8 cellular contexts compared by ENCODE assay signal in genomic region chr1:63674238-63674864, GRCh38.
DNase-seq lines count a peak whose midpoint lies in the region; ATAC-seq, FAIRE-seq and TF ChIP-seq lines count a peak whose summit lies in the region.
"Had no signal": no experiment of that assay in that cellular context is flagged by ENCODE, and none has a peak within 500 bp of the region (broad histone marks: within the 10 kb centered on the region; RNA-seq: fewer than 3 reads in every experiment).

No MANE protein-coding gene starts in this region.

- H3K27ac ChIP-seq in HCT116 (ENCODE audit: low read depth, low read length): no peak overlapping the region
- H3K27ac ChIP-seq in GM12878 (ENCODE audit: control insufficient read depth, insufficient read depth): no peak overlapping the region
- H3K27ac ChIP-seq in iPS DF 6.9 (ENCODE audit: low read length): no peak overlapping the region
- no peak overlapping the region for H3K27ac ChIP-seq in smooth muscle cell (ENCODE audit: low read depth)
- H3K27ac ChIP-seq in CD4-positive, alpha-beta T cell (ENCODE audit: low read depth, low read length): no peak overlapping the region

- intact Hi-C loops in HCT116 (cut with micrococcal nuclease) (loop anchor here (1.0 to 5.0 kb wide), 2 partner anchors 463 to 569 kb away; no protein-coding TSS in a partner anchor), GM12878 (cut with micrococcal nuclease; ENCODE audit: unreplicated experiment) (loop anchor here (5.0 kb wide), 2 partner anchors 243 to 463 kb away; no protein-coding TSS in a partner anchor)
- intact Hi-C loops in CD4-positive, alpha-beta T cell (cut with DNase I, micrococcal nuclease): no loop called here

- no peaks in the 10 kb centered on the region for H3K9me2 ChIP-seq in HCT116 (ENCODE audit: insufficient read depth)

- H3K4me3 ChIP-seq in GM12865 (ENCODE audit: low read depth, low read length) (no peak overlapping the region), HCT116 (replicated peaks in 1 of 2; ENCODE audit: low read depth in 1 of 2, low read length in 2 of 2) (no peak overlapping the region), GM12878 (no peak overlapping the region), iPS DF 6.9 (ENCODE audit: low read length) (no peak overlapping the region), smooth muscle cell (no peak overlapping the region)

- BruUV-seq in HCT116 (replicated peaks; lab: Mats Ljungman, UMichigan) (no TSS peak), GM12878 (replicated peaks; lab: Mats Ljungman, UMichigan) (no TSS peak)

- H4K20me1 ChIP-seq in HCT116 (ENCODE audit: insufficient read depth): no peaks in the 10 kb centered on the region
- no peaks in the 10 kb centered on the region for H4K20me1 ChIP-seq in GM12878 (ENCODE audit: control insufficient read depth, insufficient read depth)
- no peaks in the 10 kb centered on the region for H4K20me1 ChIP-seq in smooth muscle cell (ENCODE audit: low read depth)

- H3K4me1 ChIP-seq in HCT116 (ENCODE audit: control insufficient read depth in 1 of 2, insufficient read depth in 2 of 2, low read length in 2 of 2) (peaks cover 7 to 28% of the 10 kb centered on the region in 2 experiments; a peak in 3 of 4 replicates), GM12878 (ENCODE audit: control insufficient read depth, insufficient read depth, low read length) (no peaks in the 10 kb centered on the region), iPS DF 6.9 (ENCODE audit: control insufficient read depth, insufficient read depth, low read length) (no peaks in the 10 kb centered on the region), smooth muscle cell (ENCODE audit: low read depth) (no peaks in the 10 kb centered on the region)

- H3K79me2 ChIP-seq in HCT116 (ENCODE audit: insufficient read depth, low read length) (no peaks in the 10 kb centered on the region), GM12878 (ENCODE audit: control insufficient read depth, insufficient read depth, low read length) (no peaks in the 10 kb centered on the region), smooth muscle cell (ENCODE audit: low read depth) (no peaks in the 10 kb centered on the region)

- peak; percentile 96 for ATAC-seq in HCT116
- peak; percentile 94 for ATAC-seq in GM12878
- ATAC-seq in CD4-positive, alpha-beta T cell (ENCODE audit: poor library complexity): no peak

- H3K9me3 ChIP-seq in HCT116 (ENCODE audit: control insufficient read depth in 1 of 2, insufficient read depth in 1 of 2, low read depth in 1 of 2, low read length in 2 of 2): no peaks in the 10 kb centered on the region
- H3K9me3 ChIP-seq in GM12878 (replicated peaks; ENCODE audit: control insufficient read depth, insufficient read depth, low read length): no peaks in the 10 kb centered on the region
- H3K9me3 ChIP-seq in iPS DF 6.9 (ENCODE audit: control insufficient read depth, insufficient read depth, low read length): no peaks in the 10 kb centered on the region
- H3K9me3 ChIP-seq in smooth muscle cell (replicated peaks; ENCODE audit: low read depth): no peaks in the 10 kb centered on the region
- H3K9me3 ChIP-seq in CD4-positive, alpha-beta T cell (ENCODE audit: control insufficient read depth, low read length): no peaks in the 10 kb centered on the region

- WGBS in GM12878 (ENCODE audit: insufficient coverage, insufficient replicate concordance, low lambda C conversion rate, missing lambda C conversion rate): 20% methylated on average over 9 of the region's 9 CpGs
- WGBS in iPS DF 6.9 (ENCODE audit: insufficient coverage, insufficient read length): no CpG with 5 or more reads among the region's 9 CpGs
- 36% methylated on average over 9 of the region's 9 CpGs for WGBS in smooth muscle cell (ENCODE audit: low lambda C conversion rate)

- no peak overlapping the region for H3K4me3 Mint-ChIP-seq in CD4-positive, alpha-beta T cell
- H3K4me3 Mint-ChIP-seq: stimulated activated naive CD8-positive, alpha-beta T cell treated with anti-CD3 and anti-CD28 coated beads, Interleukin-15, Interleukin-2, amounts not matched to agents 100 ng/mL and 50 ng/mL, for 24 hours had no signal

- TF ChIP-seq EP300 in GM12878 (IDR thresholded peaks at IDR 0.05; ENCODE audit: borderline replicate concordance in 1 of 2, control insufficient read depth in 1 of 2, low read depth in 2 of 2, low read length in 2 of 2): no peak

- H3K9ac ChIP-seq in HCT116 (ENCODE audit: low read length) (no peak overlapping the region), GM12878 (ENCODE audit: control insufficient read depth, insufficient read depth, low read length) (no peak overlapping the region), smooth muscle cell (ENCODE audit: low read depth) (no peak overlapping the region)

- H3K36me3 ChIP-seq in HCT116 (ENCODE audit: control insufficient read depth in 1 of 2, insufficient read depth in 2 of 2, low read length in 2 of 2) (no peaks in the 10 kb centered on the region), GM12878 (ENCODE audit: control insufficient read depth in 2 of 2, insufficient read depth in 2 of 2, low read length in 1 of 2) (no peaks in the 10 kb centered on the region), iPS DF 6.9 (ENCODE audit: control insufficient read depth, insufficient read depth, low read length) (no peaks in the 10 kb centered on the region), smooth muscle cell (ENCODE audit: low read depth) (no peaks in the 10 kb centered on the region)

- H3K27ac Mint-ChIP-seq in CD4-positive, alpha-beta T cell: no peak overlapping the region
- H3K27ac Mint-ChIP-seq: stimulated activated naive CD8-positive, alpha-beta T cell treated with anti-CD3 and anti-CD28 coated beads, Interleukin-15, Interleukin-2, amounts not matched to agents 100 ng/mL and 50 ng/mL, for 24 hours had no signal

- TF ChIP-seq CTCF in GM12865 (IDR thresholded peaks at IDR 0.05; ENCODE audit: insufficient read depth, low read depth, low read length, missing control alignments) (peak; percentile 50), HCT116 (IDR thresholded peaks at IDR 0.05 in 2 of 3, conservative IDR thresholded peaks at IDR 0.05 in 1 of 3; ENCODE audit: borderline replicate concordance in 1 of 3, insufficient read depth in 1 of 3, low read depth in 2 of 3, low read length in 2 of 3) (peak; percentile 61 to 79 (median 77); a peak in 5 of 6 replicates), GM12878 (IDR thresholded peaks at IDR 0.05 in 2 of 3, conservative IDR thresholded peaks at IDR 0.05 in 1 of 3; ENCODE audit: control insufficient read depth in 2 of 3, extremely low read depth in 1 of 3, insufficient read depth in 1 of 3, low read depth in 3 of 3, low read length in 3 of 3) (peak; percentile 42 to 60 (median 42); a peak in 5 of 6 replicates), smooth muscle cell (IDR thresholded peaks at IDR 0.05; ENCODE audit: borderline replicate concordance, insufficient read depth, poor library complexity, severe bottlenecking) (peak; percentile 81)
- no peak for TF ChIP-seq CTCF in CD4-positive, alpha-beta T cell (IDR thresholded peaks at IDR 0.05)

- RAD21 ChIA-PET in HCT116 (lab: Charles Lee; ENCODE audit: low non-redundant PET in 1 of 2, low total read pairs in 2 of 2, uncharacterized antibody in 2 of 2, unreplicated experiment in 2 of 2) (interaction anchor here (0.7 to 1.4 kb wide), 14 partner anchors 11 to 572 kb away, joined by 3 to 10 read pairs (median 4); no protein-coding TSS in a partner anchor), GM12878 (lab: Charles Lee; ENCODE audit: unreplicated experiment) (interaction anchor here (0.7 to 1.6 kb wide), 10 partner anchors 18 to 572 kb away, joined by 3 to 9 read pairs (median 3); no protein-coding TSS in a partner anchor)

- no peaks in the 10 kb centered on the region for H3F3A ChIP-seq in smooth muscle cell (ENCODE audit: low read depth)

- in situ Hi-C loops in GM12878 (cut with MboI): no loop called here

- H3K4me1 Mint-ChIP-seq in CD4-positive, alpha-beta T cell (ENCODE audit: low read depth): no peaks in the 10 kb centered on the region

- H3K27me3 Mint-ChIP-seq in CD4-positive, alpha-beta T cell: no peaks in the 10 kb centered on the region
- H3K27me3 Mint-ChIP-seq: stimulated activated naive CD8-positive, alpha-beta T cell treated with anti-CD3 and anti-CD28 coated beads, Interleukin-15, Interleukin-2, amounts not matched to agents 100 ng/mL and 50 ng/mL, for 24 hours had no signal

- SMC1A ChIA-PET in GM12878 (lab: Charles Lee; ENCODE audit: uncharacterized antibody, unreplicated experiment): interaction anchor here (0.6 to 1.9 kb wide), 11 partner anchors 8 to 572 kb away, joined by 3 to 12 read pairs (median 4); no protein-coding TSS in a partner anchor

- H3K4me2 ChIP-seq in HCT116 (ENCODE audit: low read length) (peak overlapping the region; percentile 40), GM12878 (ENCODE audit: control insufficient read depth, insufficient read depth) (no peak overlapping the region), smooth muscle cell (no peak overlapping the region)

- DNase-seq in GM12865 (ENCODE audit: low read depth) (peak; percentile 56), HCT116 (ENCODE audit: low read depth, low spot score) (peak; percentile 67), NCI-H2227 (lab: John Stamatoyannopoulos, UW; ENCODE audit: unreplicated experiment) (peak; percentile 64), GM12878 (ENCODE audit: low read depth, low spot score) (no peak), iPS DF 6.9 (ENCODE audit: low read depth, low spot score) (peak; percentile 92), smooth muscle cell (lab: John Stamatoyannopoulos, UW; ENCODE audit: unreplicated experiment) (no peak)
- DNase-seq in CD4-positive, alpha-beta T cell: no peak

- H2AFZ ChIP-seq in HCT116 (ENCODE audit: low read depth, low read length, poor library complexity, severe bottlenecking) (peak overlapping the region; percentile 34), GM12878 (ENCODE audit: control insufficient read depth, low read depth, low read length) (no peak overlapping the region), smooth muscle cell (ENCODE audit: low read depth) (no peak overlapping the region)

- H3K9me3 Mint-ChIP-seq in CD4-positive, alpha-beta T cell: no peaks in the 10 kb centered on the region
- H3K9me3 Mint-ChIP-seq: stimulated activated naive CD8-positive, alpha-beta T cell treated with anti-CD3 and anti-CD28 coated beads, Interleukin-15, Interleukin-2, amounts not matched to agents 100 ng/mL and 50 ng/mL, for 24 hours had no signal

- H3K36me3 Mint-ChIP-seq in CD4-positive, alpha-beta T cell (ENCODE audit: low read depth): no peaks in the 10 kb centered on the region

- TF ChIP-seq POLR2A in HCT116 (IDR thresholded peaks at IDR 0.05; ENCODE audit: borderline replicate concordance, extremely low read depth, insufficient read depth, insufficient read length): no peak
- no peak for TF ChIP-seq POLR2A in GM12878 (IDR thresholded peaks at IDR 0.05; ENCODE audit: low read depth, low read length)

- POLR2A ChIA-PET in HCT116 (lab: Charles Lee): interaction anchor here (1.5 kb wide), 2 partner anchors 12 to 17 kb away, joined by 6 to 7 read pairs; no protein-coding TSS in a partner anchor
- POLR2A ChIA-PET in GM12878 (lab: Charles Lee): no interaction called here
- POLR2A ChIA-PET in CD4-positive, alpha-beta T cell (lab: Charles Lee): no interaction called here

- no peaks in the 10 kb centered on the region for H3K27me3 ChIP-seq in HCT116 (ENCODE audit: insufficient read depth, low read length)
- H3K27me3 ChIP-seq in GM12878 (replicated peaks in 1 of 2; ENCODE audit: control insufficient read depth in 2 of 2, insufficient read depth in 2 of 2, low read length in 1 of 2): no peaks in the 10 kb centered on the region
- H3K27me3 ChIP-seq in iPS DF 6.9 (ENCODE audit: control insufficient read depth, insufficient read depth, low read length): no peaks in the 10 kb centered on the region
- H3K27me3 ChIP-seq in smooth muscle cell (ENCODE audit: low read depth): no peaks in the 10 kb centered on the region
- H3K27me3 ChIP-seq in CD4-positive, alpha-beta T cell (ENCODE audit: control insufficient read depth, insufficient read depth, low read length): no peaks in the 10 kb centered on the region

- FAIRE-seq in GM12878 (lab: Jason Lieb, UNC): peak; percentile 81

- CTCF ChIA-PET in HCT116 (lab: Charles Lee) (interaction anchor here (0.9 to 3.8 kb wide), 16 partner anchors 9 to 578 kb away, joined by 3 to 34 read pairs (median 8); partner anchors contain the start of gene ROR1), GM12878 (lab: Yijun Ruan, JAX) (interaction anchor here (0.7 to 2.5 kb wide), 18 partner anchors 10 to 572 kb away, joined by 3 to 24 read pairs (median 4); no protein-coding TSS in a partner anchor)
- CTCF ChIA-PET in CD4-positive, alpha-beta T cell (lab: Charles Lee): no interaction called here

- peak; percentile 88 for TF ChIP-seq RAD21 in HCT116 (IDR thresholded peaks at IDR 0.05; ENCODE audit: low read depth)
- TF ChIP-seq RAD21 in GM12878 (IDR thresholded peaks at IDR 0.05; ENCODE audit: insufficient read depth, low read depth, low read length): peak; percentile 50

Comparison
In these comparisons a context has a peak if more than half of its experiments do, and no peak if none do; other contexts are left out.
1. DNase-seq: peak in GM12865 (single experiment), HCT116 (single experiment), NCI-H2227 (single experiment) and iPS DF 6.9 (single experiment); none in GM12878 (single experiment), smooth muscle cell (single experiment) and CD4-positive, alpha-beta T cell (0 of 10).
2. intact Hi-C loops: an anchor here in HCT116 (1.0 to 5.0 kb wide) and GM12878 (5.0 kb wide); none called in CD4-positive, alpha-beta T cell.